Comparison of ENCODE assay signal across 8 cellular contexts in the genomic region with DNA sequence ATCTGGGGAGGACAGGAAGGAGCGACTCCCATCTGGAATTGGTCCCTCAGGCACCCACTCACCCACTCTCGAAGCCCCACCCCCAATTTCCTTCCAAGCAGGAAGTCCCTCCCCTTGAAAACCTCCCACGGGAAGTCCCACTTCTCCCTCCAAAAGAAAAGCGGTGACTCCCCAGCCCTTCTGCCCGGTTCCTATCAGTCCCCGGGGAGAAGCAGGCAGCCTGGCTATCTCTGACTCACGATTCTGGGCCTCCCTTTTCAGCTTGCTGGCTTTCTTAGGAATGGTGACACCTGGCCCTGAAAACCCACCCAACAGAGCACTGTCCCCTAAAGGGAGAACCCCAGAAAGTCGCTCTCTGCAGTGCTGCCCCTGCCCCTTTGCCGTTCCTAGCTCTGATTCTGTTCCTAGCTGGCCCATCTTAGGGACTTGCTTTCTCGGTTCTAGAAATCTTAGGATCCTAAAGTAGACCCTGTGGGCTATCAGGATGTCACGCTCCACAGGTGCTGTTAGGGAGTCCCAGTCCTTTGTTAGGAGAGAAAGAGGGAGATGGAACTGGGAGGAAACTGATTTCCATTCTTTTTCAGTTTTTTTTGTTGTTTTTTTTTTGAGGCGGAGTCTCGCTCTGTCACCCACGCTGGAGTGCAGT. TPM values are rescaled to one million over a fixed set of nuclear protein-coding genes. Genes with fewer than 3 reads are reported as not detected.
DNase-seq lines count a peak whose midpoint lies in the region; ATAC-seq and TF ChIP-seq lines count a peak whose summit lies in the region.

No MANE protein-coding gene starts in this region.

- H3K36me3 ChIP-seq in cardiac muscle cell, result peaks cover 14% of the 10 kb centered on the region
- peaks cover 0 to 37% of the 10 kb centered on the region in 2 donors for H3K36me3 ChIP-seq in adrenal gland (replicated peaks in 1 of 2)
- peaks cover 0 to 60% of the 10 kb centered on the region in 2 donors for H3K36me3 ChIP-seq in left lung
- no peaks in the 10 kb centered on the region for H3K36me3 ChIP-seq in uterus

- H3K4me1 ChIP-seq in cardiac muscle cell (ENCODE audit: low read depth) (peaks cover 36% of the 10 kb centered on the region), adrenal gland (replicated peaks in 1 of 2) (peaks cover 29 to 54% of the 10 kb centered on the region in 2 donors), left lung (peaks cover 21 to 67% of the 10 kb centered on the region in 2 donors), uterus (peaks cover 15 to 24% of the 10 kb centered on the region in 2 donors)

- 55 to 75% (median 59%) methylated on average over 9 to 14 of the region's 14 CpGs for WGBS in adrenal gland, 4 donors

- H3K9me3 ChIP-seq in cardiac muscle cell (ENCODE audit: low read depth), result no peaks in the 10 kb centered on the region
- no peaks in the 10 kb centered on the region for H3K9me3 ChIP-seq in adrenal gland (replicated peaks in 1 of 3)
- H3K9me3 ChIP-seq in left lung, result no peaks in the 10 kb centered on the region
- H3K9me3 ChIP-seq in uterus, result no peaks in the 10 kb centered on the region

- DNase-seq in cardiac muscle cell (ENCODE audit: low read depth in 1 of 2, low spot score in 1 of 2) (peak in 1 of 2 donors; percentile 80), cardiac septum (ENCODE audit: low spot score) (no peak), adrenal gland (peak in 1 of 7 donors; percentile 41), left lung (peak in 1 of 2 donors; percentile 48), uterus (peak; percentile 63 to 65), left colon (no peak)

- peak overlapping the region; percentile 59 for H3K27ac ChIP-seq in cardiac muscle cell
- H3K27ac ChIP-seq in adrenal gland, result peak overlapping the region in 3 of 5 donors; percentile 10 to 78 (median 60)
- H3K27ac ChIP-seq in left lung, result peak overlapping the region; percentile 48 to 66
- peak overlapping the region; percentile 77 to 78 for H3K27ac ChIP-seq in uterus

- TF ChIP-seq POLR2A in adrenal gland (IDR thresholded peaks at IDR 0.05) (no peak), uterus (IDR thresholded peaks at IDR 0.05) (no peak)

- ATAC-seq in left lung (peak; percentile 41), GM19328 (IDR thresholded peaks at IDR 0.05; ENCODE audit: unreplicated experiment) (no peak), left colon (no peak), GM21576 (IDR thresholded peaks at IDR 0.05; ENCODE audit: unreplicated experiment) (no peak)

- H3K27me3 ChIP-seq in cardiac muscle cell (no peaks in the 10 kb centered on the region), adrenal gland (no peaks in the 10 kb centered on the region), left lung (no peaks in the 10 kb centered on the region), uterus (no peaks in the 10 kb centered on the region)

- TF ChIP-seq CTCF in cardiac muscle cell (IDR thresholded peaks at IDR 0.05; ENCODE audit: low read depth, low read length), result no peak
- TF ChIP-seq CTCF in adrenal gland (IDR thresholded peaks at IDR 0.05), result no peak
- TF ChIP-seq CTCF in left lung (IDR thresholded peaks at IDR 0.05), result no peak
- TF ChIP-seq CTCF in uterus (IDR thresholded peaks at IDR 0.05), result no peak

- intact Hi-C loops in cardiac septum (cut with DNase I), result no loop called here
- intact Hi-C loops in adrenal gland (cut with DNase I), result no loop called here
- intact Hi-C loops in left lung (cut with DNase I), result loop anchor here (5.0 to 10.0 kb wide), 2 partner anchors 84 to 212 kb away; no protein-coding TSS in a partner anchor
- intact Hi-C loops in uterus (cut with DNase I; ENCODE audit: low total_unique reads), result loop anchor here (5.0 kb wide), 1 partner anchor 84 kb away; no protein-coding TSS in a partner anchor
- intact Hi-C loops in left colon (cut with DNase I, micrococcal nuclease), result loop anchor here (5.0 kb wide), 1 partner anchor 84 kb away; no protein-coding TSS in a partner anchor

- H3K4me3 ChIP-seq in cardiac muscle cell (no peak overlapping the region), adrenal gland (no peak overlapping the region), left lung (peak overlapping the region in 1 of 2 donors; percentile 16), uterus (no peak overlapping the region)

RNA-seq across cellular contexts. Expression of a gene that starts 6.0 kb away (rescaled TPM):
- total RNA-seq in cardiac muscle cell (103 and 133 TPM in 2 replicates), cardiac septum (35.0 TPM), adrenal gland (10 to 100 TPM; 41.4 to 96.1 (median 60.7) TPM), left lung (10 to 100 TPM; 50.1 to 55.6 TPM), uterus (10 to 100 TPM; 17.6 to 40.3 (median 19.5) TPM), left colon (10 to 100 TPM; 45.9 to 57.2 TPM)
- polyA plus RNA-seq in cardiac muscle cell (91.9 and 138 TPM in 2 replicates), adrenal gland (10 to 100 TPM; 11.2 to 80.5 (median 73.6) TPM)

RNA-seq across cellular contexts. Expression of a gene that starts 8.9 kb away (rescaled TPM):
- total RNA-seq in cardiac muscle cell (0.28 and 1.6 TPM in 2 replicates), cardiac septum (1.1 TPM), adrenal gland (under 1 TPM in 3 of 8 donors, not detected in 5; 0.36 to 0.50 (median 0.48) TPM), left lung (1 to 10 TPM in 1 of 2 donors, under 1 TPM in 1; 0.41 to 1.9 TPM), uterus (10 to 100 TPM in 1 of 4 donors, 1 to 10 TPM in 2, not detected in 1; 1.4 to 22.1 (median 1.8) TPM), left colon (under 1 TPM; 0.31 to 0.39 TPM)
- polyA plus RNA-seq in cardiac muscle cell (0.79 and 1.2 TPM in 2 replicates), adrenal gland (1 to 10 TPM in 2 of 3 donors, not detected in 1; 1.2 to 2.9 TPM)

RNA-seq across cellular contexts. Expression of a gene that starts 10.8 kb away (rescaled TPM):
- total RNA-seq in cardiac muscle cell (9.0 and 13.0 TPM in 2 replicates), cardiac septum (0.22 TPM), adrenal gland (1 to 10 TPM in 7 of 8 donors, not detected in 1; 1.4 to 3.6 (median 3.3) TPM), left lung (under 1 TPM; 0.50 to 0.55 TPM), uterus (1 to 10 TPM in 2 of 4 donors, under 1 TPM in 2; 0.29 to 6.5 (median 2.4) TPM), left colon (under 1 TPM; 0.27 to 0.47 TPM)
- polyA plus RNA-seq in cardiac muscle cell (0.06 and 0.22 TPM in 2 replicates), adrenal gland (10 to 100 TPM in 1 of 3 donors, 1 to 10 TPM in 1, under 1 TPM in 1; 0.79 to 26.1 (median 2.8) TPM)

RNA-seq across cellular contexts. Expression of a gene that starts 36.7 kb away (rescaled TPM):
- total RNA-seq in cardiac muscle cell, result 51.5 and 81.5 TPM in 2 replicates
- polyA plus RNA-seq in cardiac muscle cell, result 78.7 and 108 TPM in 2 replicates
- 15.7 TPM for total RNA-seq in cardiac septum
- total RNA-seq in adrenal gland, result 10 to 100 TPM; 29.9 to 64.9 (median 49.7) TPM
- polyA plus RNA-seq in adrenal gland, result 100 to 1,000 TPM in 2 of 3 donors, 1 to 10 TPM in 1; 8.5 to 283 (median 231) TPM
- 10 to 100 TPM; 22.7 to 27.0 TPM for total RNA-seq in left lung
- total RNA-seq in uterus, result 10 to 100 TPM in 2 of 4 donors, 1 to 10 TPM in 2; 7.4 to 39.7 (median 17.8) TPM
- 10 to 100 TPM; 32.6 to 35.3 TPM for total RNA-seq in left colon

RNA-seq across cellular contexts. Expression of a gene that starts 43.3 kb away (rescaled TPM):
- total RNA-seq in cardiac muscle cell (28.5 and 41.7 TPM in 2 replicates), cardiac septum (19.7 TPM), adrenal gland (10 to 100 TPM; 24.8 to 76.8 (median 51.8) TPM), left lung (10 to 100 TPM; 25.0 to 33.0 TPM), uterus (10 to 100 TPM; 21.2 to 44.2 (median 30.2) TPM), left colon (10 to 100 TPM; 27.4 to 30.2 TPM)
- polyA plus RNA-seq in cardiac muscle cell (21.5 and 27.0 TPM in 2 replicates), adrenal gland (10 to 100 TPM; 36.7 to 54.6 (median 47.9) TPM)

Comparison
In these comparisons a context has a peak if more than half of its experiments do, and no peak if none do; other contexts are left out.
1. DNase-seq: peak in uterus (2 of 2); none in cardiac septum (single experiment) and left colon (0 of 2).
2. intact Hi-C loops: an anchor here in left lung (5.0 to 10.0 kb wide), uterus (5.0 kb wide) and left colon (5.0 kb wide); none called in cardiac septum and adrenal gland.
3. Peak in every context shown above with its lines, with median percentiles within 50 percentile points of each other: H3K27ac ChIP-seq.